Comparison of ENCODE assay signal across 19 cellular contexts in genomic region chr7:107312418-107312817, GRCh38.
DNase-seq lines count a peak whose midpoint lies in the region; ATAC-seq and TF ChIP-seq lines count a peak whose summit lies in the region.
"Had no signal": no experiment of that assay in that cellular context is flagged by ENCODE, and none has a peak within 500 bp of the region (broad histone marks: within the 10 kb centered on the region; RNA-seq: fewer than 3 reads in every experiment).

No MANE protein-coding gene starts in this region.

- DNase-seq in HCEC 1CT (peak; percentile 30), RWPE1 (ENCODE audit: low spot score) (peak; percentile 11), choroid plexus epithelial cell (ENCODE audit: low read depth) (peak; percentile 3), nephron progenitor cell (no peak), cerebellar cortex (ENCODE audit: low spot score) (no peak), CD14-positive monocyte (ENCODE audit: low spot score) (no peak)
- no peak for DNase-seq in naive thymus-derived CD8-positive, alpha-beta T cell
- DNase-seq: BE2C; CD8-positive, alpha-beta T cell; H9; KG1; NCI-H1092; NCI-H2107; NCI-H345; NCI-H69; NK-92 treated with Interleukin-12 subunit alpha and Interleukin-12 subunit beta, amount 100 ng/mL, for 24 hours; OCI-M1 had no signal

- H3K27me3 Mint-ChIP-seq in nephron progenitor cell (ENCODE audit: low read depth, poor library complexity), result no peaks in the 10 kb centered on the region
- no peaks in the 10 kb centered on the region for H3K27me3 Mint-ChIP-seq in naive thymus-derived CD8-positive, alpha-beta T cell
- H3K27me3 Mint-ChIP-seq in CD14-positive monocyte (ENCODE audit: low read depth in 3 of 3), result peaks cover 0 to 1% (median 0%) of the 10 kb centered on the region in 3 donors

- peak overlapping the region; percentile 31 for H3K27ac Mint-ChIP-seq in nephron progenitor cell
- H3K27ac Mint-ChIP-seq in naive thymus-derived CD8-positive, alpha-beta T cell, result peak overlapping the region in 3 of 10 donors; percentile 2 to 20 (median 11)
- no peak overlapping the region for H3K27ac Mint-ChIP-seq in CD14-positive monocyte
- H3K27ac Mint-ChIP-seq: CD8-positive, alpha-beta T cell had no signal

- H3K9me3 Mint-ChIP-seq in nephron progenitor cell (no peaks in the 10 kb centered on the region), CD14-positive monocyte (peaks cover 0 to 2% (median 0%) of the 10 kb centered on the region in 7 donors)
- H3K9me3 Mint-ChIP-seq in naive thymus-derived CD8-positive, alpha-beta T cell, result no peaks in the 10 kb centered on the region
- H3K9me3 Mint-ChIP-seq: CD8-positive, alpha-beta T cell; H9 had no signal

- no peak overlapping the region for H3K4me3 Mint-ChIP-seq in nephron progenitor cell
- H3K4me3 Mint-ChIP-seq in naive thymus-derived CD8-positive, alpha-beta T cell, result no peak overlapping the region
- H3K4me3 Mint-ChIP-seq in CD14-positive monocyte, result no peak overlapping the region
- H3K4me3 Mint-ChIP-seq: CD8-positive, alpha-beta T cell; H9 had no signal

- no peak overlapping the region for H3K4me3 ChIP-seq in choroid plexus epithelial cell (ENCODE audit: low read depth, low read length)

- TF ChIP-seq CTCF in RWPE1 (conservative IDR thresholded peaks at IDR 0.05; ENCODE audit: low read depth) (no peak), choroid plexus epithelial cell (conservative IDR thresholded peaks at IDR 0.05; ENCODE audit: low read depth, low read length) (no peak), nephron progenitor cell (IDR thresholded peaks at IDR 0.05) (no peak), CD14-positive monocyte (IDR thresholded peaks at IDR 0.05) (no peak)

- H3K36me3 Mint-ChIP-seq in nephron progenitor cell (ENCODE audit: low read depth), result peaks cover 27% of the 10 kb centered on the region
- H3K36me3 Mint-ChIP-seq in naive thymus-derived CD8-positive, alpha-beta T cell, result peaks cover 9 to 34% (median 21%) of the 10 kb centered on the region in 3 donors
- H3K36me3 Mint-ChIP-seq in CD14-positive monocyte, result peaks cover 16% of the 10 kb centered on the region in 2 donors

- no peaks in the 10 kb centered on the region for H3K4me1 Mint-ChIP-seq in nephron progenitor cell
- peaks cover 0 to 5% (median 1%) of the 10 kb centered on the region in 4 donors for H3K4me1 Mint-ChIP-seq in naive thymus-derived CD8-positive, alpha-beta T cell
- H3K4me1 Mint-ChIP-seq in CD14-positive monocyte, result peaks cover 7% of the 10 kb centered on the region

- no peak overlapping the region for H3K27ac ChIP-seq in RWPE1
- H3K27ac ChIP-seq: HL-60 had no signal

- intact Hi-C loops in CD14-positive monocyte (cut with micrococcal nuclease), result no loop called here

- ATAC-seq in GM19351 (IDR thresholded peaks at IDR 0.05; ENCODE audit: unreplicated experiment), result no peak
- ATAC-seq in naive thymus-derived CD8-positive, alpha-beta T cell, result no peak
- ATAC-seq: CD8-positive, alpha-beta T cell had no signal

- POLR2A ChIA-PET in RWPE1 (lab: Yijun Ruan, JAX; ENCODE audit: low non-redundant PET), result no interaction called here
- POLR2A ChIA-PET in naive thymus-derived CD8-positive, alpha-beta T cell (lab: Charles Lee), result no interaction called here

- CTCF ChIA-PET in RWPE1 (lab: Yijun Ruan, JAX), result interaction anchor here (0.6 kb wide), 1 partner anchor 100 kb away, joined by 4 read pairs; no protein-coding TSS in a partner anchor

Comparison
In these comparisons a context has a peak if more than half of its experiments do, and no peak if none do; other contexts are left out.
1. DNase-seq: peak in HCEC 1CT (single experiment), RWPE1 (single experiment) and choroid plexus epithelial cell (single experiment); none in nephron progenitor cell (single experiment), cerebellar cortex (single experiment), naive thymus-derived CD8-positive, alpha-beta T cell (0 of 10) and CD14-positive monocyte (single experiment).